ENCODE assay signal across 1 cellular context in genomic region chr10:24724381-24725228, GRCh38.
TF ChIP-seq lines count a peak whose summit lies in the region.

No MANE protein-coding gene starts in this region.

TF ChIP-seq in HepG2, 621 proteins besides CTCF, POLR2A, EP300 and RAD21 (continued from another document and continues in another):
- TF ChIP-seq HNF1A (IDR thresholded peaks at IDR 0.05; ENCODE audit: low read depth): no peak
- no peak for TF ChIP-seq HNF1A (CRISPR knock-in tag; IDR thresholded peaks at IDR 0.05; ENCODE audit: borderline replicate concordance)
- TF ChIP-seq, protein P1, sequence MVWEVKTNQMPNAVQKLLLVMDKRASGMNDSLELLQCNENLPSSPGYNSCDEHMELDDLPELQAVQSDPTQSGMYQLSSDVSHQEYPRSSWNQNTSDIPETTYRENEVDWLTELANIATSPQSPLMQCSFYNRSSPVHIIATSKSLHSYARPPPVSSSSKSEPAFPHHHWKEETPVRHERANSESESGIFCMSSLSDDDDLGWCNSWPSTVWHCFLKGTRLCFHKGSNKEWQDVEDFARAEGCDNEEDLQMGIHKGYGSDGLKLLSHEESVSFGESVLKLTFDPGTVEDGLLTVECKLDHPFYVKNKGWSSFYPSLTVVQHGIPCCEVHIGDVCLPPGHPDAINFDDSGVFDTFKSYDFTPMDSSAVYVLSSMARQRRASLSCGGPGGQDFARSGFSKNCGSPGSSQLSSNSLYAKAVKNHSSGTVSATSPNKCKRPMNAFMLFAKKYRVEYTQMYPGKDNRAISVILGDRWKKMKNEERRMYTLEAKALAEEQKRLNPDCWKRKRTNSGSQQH (CRISPR knock-in tag; IDR thresholded peaks at IDR 0.05; ENCODE audit: low read depth): no peak
- TF ChIP-seq NR2F6 (IDR thresholded peaks at IDR 0.05): no peak; the same call in 1 of the 2 replicates
- TF ChIP-seq NR2F6 (CRISPR knock-in tag; IDR thresholded peaks at IDR 0.05): no peak; the same call in 1 of the 2 replicates
- TF ChIP-seq, protein P2, sequence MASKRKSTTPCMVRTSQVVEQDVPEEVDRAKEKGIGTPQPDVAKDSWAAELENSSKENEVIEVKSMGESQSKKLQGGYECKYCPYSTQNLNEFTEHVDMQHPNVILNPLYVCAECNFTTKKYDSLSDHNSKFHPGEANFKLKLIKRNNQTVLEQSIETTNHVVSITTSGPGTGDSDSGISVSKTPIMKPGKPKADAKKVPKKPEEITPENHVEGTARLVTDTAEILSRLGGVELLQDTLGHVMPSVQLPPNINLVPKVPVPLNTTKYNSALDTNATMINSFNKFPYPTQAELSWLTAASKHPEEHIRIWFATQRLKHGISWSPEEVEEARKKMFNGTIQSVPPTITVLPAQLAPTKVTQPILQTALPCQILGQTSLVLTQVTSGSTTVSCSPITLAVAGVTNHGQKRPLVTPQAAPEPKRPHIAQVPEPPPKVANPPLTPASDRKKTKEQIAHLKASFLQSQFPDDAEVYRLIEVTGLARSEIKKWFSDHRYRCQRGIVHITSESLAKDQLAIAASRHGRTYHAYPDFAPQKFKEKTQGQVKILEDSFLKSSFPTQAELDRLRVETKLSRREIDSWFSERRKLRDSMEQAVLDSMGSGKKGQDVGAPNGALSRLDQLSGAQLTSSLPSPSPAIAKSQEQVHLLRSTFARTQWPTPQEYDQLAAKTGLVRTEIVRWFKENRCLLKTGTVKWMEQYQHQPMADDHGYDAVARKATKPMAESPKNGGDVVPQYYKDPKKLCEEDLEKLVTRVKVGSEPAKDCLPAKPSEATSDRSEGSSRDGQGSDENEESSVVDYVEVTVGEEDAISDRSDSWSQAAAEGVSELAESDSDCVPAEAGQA (IDR thresholded peaks at IDR 0.05; ENCODE audit: low read depth): no peak
- TF ChIP-seq, protein P2 (CRISPR knock-in tag; IDR thresholded peaks at IDR 0.05; ENCODE audit: borderline replicate concordance): no peak
- no peak for TF ChIP-seq ZNF83 (CRISPR knock-in tag; IDR thresholded peaks at IDR 0.05; ENCODE audit: borderline replicate concordance)
- TF ChIP-seq ARNT2 (CRISPR knock-in tag; IDR thresholded peaks at IDR 0.05; ENCODE audit: low read depth): 0 out of 2 replicates have a peak, but pooled peaks have one; percentile 22
- no peak for TF ChIP-seq FOXA1 (IDR thresholded peaks at IDR 0.05)
- TF ChIP-seq FOXA1 (CRISPR knock-in tag; IDR thresholded peaks at IDR 0.05): no peak
- TF ChIP-seq THAP7 (CRISPR knock-in tag; IDR thresholded peaks at IDR 0.05): no peak
- TF ChIP-seq, protein P3, sequence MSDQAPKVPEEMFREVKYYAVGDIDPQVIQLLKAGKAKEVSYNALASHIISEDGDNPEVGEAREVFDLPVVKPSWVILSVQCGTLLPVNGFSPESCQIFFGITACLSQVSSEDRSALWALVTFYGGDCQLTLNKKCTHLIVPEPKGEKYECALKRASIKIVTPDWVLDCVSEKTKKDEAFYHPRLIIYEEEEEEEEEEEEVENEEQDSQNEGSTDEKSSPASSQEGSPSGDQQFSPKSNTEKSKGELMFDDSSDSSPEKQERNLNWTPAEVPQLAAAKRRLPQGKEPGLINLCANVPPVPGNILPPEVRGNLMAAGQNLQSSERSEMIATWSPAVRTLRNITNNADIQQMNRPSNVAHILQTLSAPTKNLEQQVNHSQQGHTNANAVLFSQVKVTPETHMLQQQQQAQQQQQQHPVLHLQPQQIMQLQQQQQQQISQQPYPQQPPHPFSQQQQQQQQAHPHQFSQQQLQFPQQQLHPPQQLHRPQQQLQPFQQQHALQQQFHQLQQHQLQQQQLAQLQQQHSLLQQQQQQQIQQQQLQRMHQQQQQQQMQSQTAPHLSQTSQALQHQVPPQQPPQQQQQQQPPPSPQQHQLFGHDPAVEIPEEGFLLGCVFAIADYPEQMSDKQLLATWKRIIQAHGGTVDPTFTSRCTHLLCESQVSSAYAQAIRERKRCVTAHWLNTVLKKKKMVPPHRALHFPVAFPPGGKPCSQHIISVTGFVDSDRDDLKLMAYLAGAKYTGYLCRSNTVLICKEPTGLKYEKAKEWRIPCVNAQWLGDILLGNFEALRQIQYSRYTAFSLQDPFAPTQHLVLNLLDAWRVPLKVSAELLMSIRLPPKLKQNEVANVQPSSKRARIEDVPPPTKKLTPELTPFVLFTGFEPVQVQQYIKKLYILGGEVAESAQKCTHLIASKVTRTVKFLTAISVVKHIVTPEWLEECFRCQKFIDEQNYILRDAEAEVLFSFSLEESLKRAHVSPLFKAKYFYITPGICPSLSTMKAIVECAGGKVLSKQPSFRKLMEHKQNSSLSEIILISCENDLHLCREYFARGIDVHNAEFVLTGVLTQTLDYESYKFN (CRISPR knock-in tag; conservative IDR thresholded peaks at IDR 0.05): no peak; the same call in 1 of the 2 replicates
- TF ChIP-seq MLXIP (CRISPR knock-in tag; IDR thresholded peaks at IDR 0.05; ENCODE audit: borderline replicate concordance): no peak
- TF ChIP-seq U2AF1 (optimal IDR thresholded peaks at IDR 0.05; ENCODE audit: low read depth, low read length): no peak
- TF ChIP-seq FOXP1 (IDR thresholded peaks at IDR 0.05): no peak
- TF ChIP-seq FOXP1 (CRISPR knock-in tag; IDR thresholded peaks at IDR 0.05): no peak
- TF ChIP-seq PRDM10 (CRISPR knock-in tag; IDR thresholded peaks at IDR 0.05; ENCODE audit: low read depth): no peak
